Comparison of ENCODE assay signal across 11 cellular contexts in the genomic region with DNA sequence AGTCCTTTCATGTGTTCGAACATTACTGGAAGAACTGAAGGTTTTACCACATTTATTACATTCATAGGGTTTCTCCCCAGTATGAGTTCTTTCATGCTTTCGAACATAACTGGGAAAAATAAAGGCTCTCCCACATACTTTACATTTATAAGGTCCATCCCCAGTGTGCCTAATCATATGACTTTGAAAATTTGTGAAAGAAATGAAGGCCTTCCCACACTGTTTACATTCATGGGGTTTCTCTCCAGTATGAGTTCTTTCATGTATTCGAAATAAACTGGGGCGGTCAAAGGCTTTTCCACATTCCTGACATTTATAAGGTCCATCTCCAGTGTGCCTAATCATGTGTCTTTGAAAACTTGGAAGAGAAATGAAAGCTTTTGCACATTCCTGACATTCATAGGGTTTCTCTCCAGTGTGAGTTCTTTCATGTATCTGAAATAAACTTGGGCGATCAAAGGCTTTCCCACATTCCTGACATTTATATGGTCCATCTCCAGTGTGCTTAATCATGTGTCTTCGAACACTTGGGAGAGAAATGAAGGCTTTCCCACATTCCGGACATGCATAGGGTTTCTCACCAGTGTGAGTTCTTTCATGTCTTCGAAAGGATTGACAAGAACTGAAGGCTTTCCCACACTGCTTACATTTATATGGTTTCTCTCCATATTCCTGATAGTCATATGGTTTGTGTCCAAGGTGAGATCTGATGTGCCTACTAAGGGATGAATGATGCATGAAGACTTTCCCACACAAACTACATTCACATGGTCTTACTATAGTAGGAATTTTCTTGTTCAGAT. TPM values are rescaled to one million over a fixed set of nuclear protein-coding genes. Genes with fewer than 3 reads are reported as not detected.
DNase-seq lines count a peak whose midpoint lies in the region; ATAC-seq and TF ChIP-seq lines count a peak whose summit lies in the region.
"Had no signal": no experiment of that assay in that cellular context is flagged by ENCODE, and none has a peak within 500 bp of the region (broad histone marks: within the 10 kb centered on the region; RNA-seq: fewer than 3 reads in every experiment).

No MANE protein-coding gene starts in this region.

- H3K27ac Mint-ChIP-seq in GM23338: no peak overlapping the region
- peak overlapping the region in 1 of 2 donors; percentile 22 for H3K27ac Mint-ChIP-seq in activated naive CD4-positive, alpha-beta T cell treated with anti-CD3 and anti-CD28 coated beads, Interleukin-2, amount 50 U/mL, for 72 hours

- no peaks in the 10 kb centered on the region for H3K4me1 Mint-ChIP-seq in GM23338

- no peak overlapping the region for H2AFZ ChIP-seq in GM23338

- no peak overlapping the region for H3K4me2 ChIP-seq in GM23338

- no peaks in the 10 kb centered on the region for H4K20me1 ChIP-seq in GM23338 (replicated peaks; ENCODE audit: insufficient read depth)

- H3K4me1 ChIP-seq in GM23338 (ENCODE audit: insufficient read depth): no peaks in the 10 kb centered on the region
- H3K4me1 ChIP-seq: upper lobe of right lung had no signal

- no peak overlapping the region for H3K4me3 Mint-ChIP-seq in GM23338

- H3K9me3 Mint-ChIP-seq in GM23338: peaks cover 98% of the 10 kb centered on the region
- peaks cover 47 to 68% of the 10 kb centered on the region in 2 donors for H3K9me3 Mint-ChIP-seq in activated naive CD4-positive, alpha-beta T cell treated with anti-CD3 and anti-CD28 coated beads, Interleukin-2, amount 50 U/mL, for 72 hours

- H3K36me3 ChIP-seq in GM23338 (ENCODE audit: insufficient read depth): peaks cover 76% of the 10 kb centered on the region

- peak; percentile 22 for DNase-seq in CD1c-positive myeloid dendritic cell (ENCODE audit: extremely low spot score)
- peak; percentile 69 for DNase-seq in GM23338 (ENCODE audit: low spot score)
- DNase-seq in astrocyte of the spinal cord (ENCODE audit: low read depth, low spot score): peak; percentile 46
- DNase-seq in kidney tubule cell (ENCODE audit: low spot score): peak; percentile 17
- DNase-seq in occipital lobe (lab: John Stamatoyannopoulos, UW): no peak
- DNase-seq in amniotic stem cell (lab: John Stamatoyannopoulos, UW): no peak
- DNase-seq in activated CD4-positive, CD25-positive, alpha-beta regulatory T cell (lab: John Stamatoyannopoulos, UW): no peak
- no peak for DNase-seq in activated naive CD4-positive, alpha-beta T cell treated with anti-CD3 and anti-CD28 coated beads, Interleukin-2, amount 50 U/mL, for 72 hours (ENCODE audit: low spot score in 2 of 2)
- DNase-seq: activated T-cell treated with anti-CD3 and anti-CD28 coated beads, Interleukin-2, amount 50 U/mL, for 1 hour; upper lobe of right lung had no signal

- peak overlapping the region; percentile 34; the same call in 1 of the 2 replicates for H3K4me3 ChIP-seq in GM23338
- no peak overlapping the region for H3K4me3 ChIP-seq in astrocyte of the spinal cord (ENCODE audit: low read depth, low read length)
- H3K4me3 ChIP-seq: lung, upper lobe of right lung had no signal

- peaks cover 21% of the 10 kb centered on the region for H3K79me2 ChIP-seq in GM23338 (replicated peaks; ENCODE audit: insufficient read depth)

- H3K36me3 Mint-ChIP-seq in GM23338 (ENCODE audit: low read depth): peaks cover 97% of the 10 kb centered on the region
- peaks cover 92 to 94% of the 10 kb centered on the region in 2 donors for H3K36me3 Mint-ChIP-seq in activated naive CD4-positive, alpha-beta T cell treated with anti-CD3 and anti-CD28 coated beads, Interleukin-2, amount 50 U/mL, for 72 hours

- H3K27ac ChIP-seq in GM23338 (ENCODE audit: low read depth): no peak overlapping the region
- H3K27ac ChIP-seq: upper lobe of right lung had no signal

- TF ChIP-seq CTCF in GM23338 (conservative IDR thresholded peaks at IDR 0.05; ENCODE audit: low read depth in 2 of 2): no peak
- TF ChIP-seq CTCF in astrocyte of the spinal cord (IDR thresholded peaks at IDR 0.05; ENCODE audit: low read depth, low read length): no peak

- H3F3A ChIP-seq in GM23338 (replicated peaks; ENCODE audit: low read depth): peaks cover 7% of the 10 kb centered on the region; the same call in 1 of the 2 replicates

- in situ Hi-C loops in astrocyte of the spinal cord (cut with HindIII; ENCODE audit: low sequenced_read_pairs): no loop called here

- no peaks in the 10 kb centered on the region for H3K9me2 ChIP-seq in GM23338 (ENCODE audit: insufficient read depth)

- H3K27me3 Mint-ChIP-seq in GM23338 (ENCODE audit: insufficient read depth, low read depth, poor library complexity): peaks cover 24% of the 10 kb centered on the region

- H3K27me3 ChIP-seq in GM23338 (ENCODE audit: insufficient read depth): peaks cover 5% of the 10 kb centered on the region; the same call in 1 of the 2 replicates
- H3K27me3 ChIP-seq: upper lobe of right lung had no signal

- no peak for ATAC-seq in GM23338
- no peak for ATAC-seq in activated naive CD4-positive, alpha-beta T cell treated with anti-CD3 and anti-CD28 coated beads, Interleukin-2, amount 50 U/mL, for 72 hours
- ATAC-seq: upper lobe of right lung had no signal

TF ChIP-seq in GM23338, 12 proteins besides CTCF, POLR2A, EP300 and RAD21:
- TF ChIP-seq, protein P1, sequence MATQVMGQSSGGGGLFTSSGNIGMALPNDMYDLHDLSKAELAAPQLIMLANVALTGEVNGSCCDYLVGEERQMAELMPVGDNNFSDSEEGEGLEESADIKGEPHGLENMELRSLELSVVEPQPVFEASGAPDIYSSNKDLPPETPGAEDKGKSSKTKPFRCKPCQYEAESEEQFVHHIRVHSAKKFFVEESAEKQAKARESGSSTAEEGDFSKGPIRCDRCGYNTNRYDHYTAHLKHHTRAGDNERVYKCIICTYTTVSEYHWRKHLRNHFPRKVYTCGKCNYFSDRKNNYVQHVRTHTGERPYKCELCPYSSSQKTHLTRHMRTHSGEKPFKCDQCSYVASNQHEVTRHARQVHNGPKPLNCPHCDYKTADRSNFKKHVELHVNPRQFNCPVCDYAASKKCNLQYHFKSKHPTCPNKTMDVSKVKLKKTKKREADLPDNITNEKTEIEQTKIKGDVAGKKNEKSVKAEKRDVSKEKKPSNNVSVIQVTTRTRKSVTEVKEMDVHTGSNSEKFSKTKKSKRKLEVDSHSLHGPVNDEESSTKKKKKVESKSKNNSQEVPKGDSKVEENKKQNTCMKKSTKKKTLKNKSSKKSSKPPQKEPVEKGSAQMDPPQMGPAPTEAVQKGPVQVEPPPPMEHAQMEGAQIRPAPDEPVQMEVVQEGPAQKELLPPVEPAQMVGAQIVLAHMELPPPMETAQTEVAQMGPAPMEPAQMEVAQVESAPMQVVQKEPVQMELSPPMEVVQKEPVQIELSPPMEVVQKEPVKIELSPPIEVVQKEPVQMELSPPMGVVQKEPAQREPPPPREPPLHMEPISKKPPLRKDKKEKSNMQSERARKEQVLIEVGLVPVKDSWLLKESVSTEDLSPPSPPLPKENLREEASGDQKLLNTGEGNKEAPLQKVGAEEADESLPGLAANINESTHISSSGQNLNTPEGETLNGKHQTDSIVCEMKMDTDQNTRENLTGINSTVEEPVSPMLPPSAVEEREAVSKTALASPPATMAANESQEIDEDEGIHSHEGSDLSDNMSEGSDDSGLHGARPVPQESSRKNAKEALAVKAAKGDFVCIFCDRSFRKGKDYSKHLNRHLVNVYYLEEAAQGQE (IDR thresholded peaks at IDR 0.05; ENCODE audit: unreplicated experiment): no peak
TF ChIP-seq in GM23338: peak in this region for 0.

RNA-seq across cellular contexts. Expression of gene ZNF564, which starts 24.0 kb away (rescaled TPM):
- 8.6 and 8.9 TPM in 2 replicates for total RNA-seq in GM23338 (2014; rRNA removed; shearing (Covaris generic))
- polyA plus RNA-seq in GM23338 (2016; fragmentation: Nextera tagmentation; extraction: Ambion mirVana): 5.8 and 7.1 TPM in 2 replicates
- 34.0 TPM for total RNA-seq in occipital lobe
- 10 to 100 TPM in 1 of 2 donors, 1 to 10 TPM in 1; 4.6 to 12.9 TPM for total RNA-seq in activated naive CD4-positive, alpha-beta T cell treated with anti-CD3 and anti-CD28 coated beads, Interleukin-2, amount 50 U/mL, for 72 hours

RNA-seq across cellular contexts. Expression of gene ZNF709, which starts 42.6 kb away (rescaled TPM):
- 1.8 and 2.7 TPM in 2 replicates for total RNA-seq in GM23338 (2014; rRNA removed; shearing (Covaris generic))
- 0.82 and 0.94 TPM in 2 replicates for polyA plus RNA-seq in GM23338 (2016; fragmentation: Nextera tagmentation; extraction: Ambion mirVana)
- 37.6 TPM for total RNA-seq in occipital lobe
- 1 to 10 TPM; 1.6 to 3.5 TPM for total RNA-seq in activated naive CD4-positive, alpha-beta T cell treated with anti-CD3 and anti-CD28 coated beads, Interleukin-2, amount 50 U/mL, for 72 hours

Comparison
In these comparisons a context has a peak if more than half of its experiments do, and no peak if none do; other contexts are left out.
1. DNase-seq: peak in CD1c-positive myeloid dendritic cell (single experiment), GM23338 (single experiment), astrocyte of the spinal cord (single experiment) and kidney tubule cell (single experiment); none in occipital lobe (single experiment), amniotic stem cell (single experiment), activated CD4-positive, CD25-positive, alpha-beta regulatory T cell (0 of 4) and activated naive CD4-positive, alpha-beta T cell treated with anti-CD3 and anti-CD28 coated beads, Interleukin-2, amount 50 U/mL, for 72 hours (0 of 2).